In genomic region chr1:174988986-174989385, GRCh38 we compare ENCODE assay signal across 13 cellular contexts. TPM values are rescaled to one million over a fixed set of nuclear protein-coding genes. Genes with fewer than 3 reads are reported as not detected.
DNase-seq lines count a peak whose midpoint lies in the region; ATAC-seq, FAIRE-seq and TF ChIP-seq lines count a peak whose summit lies in the region.
"Had no signal": no experiment of that assay in that cellular context is flagged by ENCODE, and none has a peak within 500 bp of the region (broad histone marks: within the 10 kb centered on the region; RNA-seq: fewer than 3 reads in every experiment).

No MANE protein-coding gene starts in this region.

- H3K4me1 Mint-ChIP-seq in CD4-positive, alpha-beta memory T cell = peaks cover 23 to 30% (median 26%) of the 10 kb centered on the region in 4 donors
- no peaks in the 10 kb centered on the region for H3K4me1 Mint-ChIP-seq in dendritic cell treated with granulocyte-macrophage colony-stimulating factor and Interleukin-4, amounts not matched to agents 40 ng/mL and 50 ng/mL, for 4 days (ENCODE audit: low read depth)

- H3K27me3 ChIP-seq in CD4-positive, alpha-beta memory T cell (ENCODE audit: insufficient read depth, low read length) = no peaks in the 10 kb centered on the region

- no peak for FAIRE-seq in kidney (lab: Jason Lieb, UNC)

- peak overlapping the region; percentile 71 to 98 (median 96) for H3K27ac Mint-ChIP-seq in CD4-positive, alpha-beta memory T cell
- H3K27ac Mint-ChIP-seq in dendritic cell treated with granulocyte-macrophage colony-stimulating factor and Interleukin-4, amounts not matched to agents 40 ng/mL and 50 ng/mL, for 4 days = peak overlapping the region; percentile 78

- ATAC-seq in GM19351 (IDR thresholded peaks at IDR 0.05; ENCODE audit: unreplicated experiment) = peak; percentile 51
- ATAC-seq in HG03280 (IDR thresholded peaks at IDR 0.05; ENCODE audit: unreplicated experiment) = peak; percentile 50
- no peak for ATAC-seq in HG02970 (IDR thresholded peaks at IDR 0.05; ENCODE audit: low FRiP score, unreplicated experiment)
- ATAC-seq in HG03457 (IDR thresholded peaks at IDR 0.05; ENCODE audit: unreplicated experiment) = no peak

- H3K9me3 ChIP-seq in CD4-positive, alpha-beta memory T cell (ENCODE audit: control insufficient read depth in 1 of 2, low read length in 2 of 2) = no peaks in the 10 kb centered on the region
- no peaks in the 10 kb centered on the region for H3K9me3 ChIP-seq in kidney (ENCODE audit: control insufficient read depth in 1 of 2, low read length in 2 of 2)

- no peak for TF ChIP-seq CTCF in kidney (IDR thresholded peaks at IDR 0.05; ENCODE audit: borderline replicate concordance, extremely low read depth, insufficient read depth)

- H3K9me3 Mint-ChIP-seq in CD4-positive, alpha-beta memory T cell = no peaks in the 10 kb centered on the region
- H3K9me3 Mint-ChIP-seq in dendritic cell treated with granulocyte-macrophage colony-stimulating factor and Interleukin-4, amounts not matched to agents 40 ng/mL and 50 ng/mL, for 4 days = no peaks in the 10 kb centered on the region

- peaks cover 41 to 48% of the 10 kb centered on the region in 2 donors for H3K36me3 Mint-ChIP-seq in CD4-positive, alpha-beta memory T cell
- peaks cover 20% of the 10 kb centered on the region for H3K36me3 Mint-ChIP-seq in dendritic cell treated with granulocyte-macrophage colony-stimulating factor and Interleukin-4, amounts not matched to agents 40 ng/mL and 50 ng/mL, for 4 days (ENCODE audit: low read depth)

- no peaks in the 10 kb centered on the region for H3K36me3 ChIP-seq in CD4-positive, alpha-beta memory T cell (ENCODE audit: insufficient read depth, low read length)
- no peaks in the 10 kb centered on the region for H3K36me3 ChIP-seq in kidney (ENCODE audit: control insufficient read depth in 1 of 2, insufficient read depth in 2 of 2, low read length in 2 of 2)

- POLR2A ChIA-PET in CD4-positive, alpha-beta memory T cell (lab: Charles Lee; ENCODE audit: partially characterized antibody) = interaction anchor here (0.8 to 1.9 kb wide), 7 partner anchors 10 to 189 kb away, joined by 3 to 28 read pairs (median 6); partner anchors contain the start of gene CACYBP

- intact Hi-C loops in CD4-positive, alpha-beta memory T cell (cut with micrococcal nuclease) = no loop called here
- intact Hi-C loops in dendritic cell treated with granulocyte-macrophage colony-stimulating factor and Interleukin-4, amounts not matched to agents 40 ng/mL and 50 ng/mL, for 4 days (cut with micrococcal nuclease) = no loop called here
- intact Hi-C loops in kidney (cut with DNase I) = loop anchor here (10.0 kb wide), 1 partner anchor 214 kb away; no protein-coding TSS in a partner anchor

- H3K27ac ChIP-seq in CD4-positive, alpha-beta memory T cell (ENCODE audit: low read depth, low read length) = no peak overlapping the region
- no peak overlapping the region for H3K27ac ChIP-seq in kidney (ENCODE audit: low read depth in 2 of 2, low read length in 2 of 2)
- H3K27ac ChIP-seq: PC-9 had no signal

- no peak overlapping the region for H3K4me3 ChIP-seq in CD4-positive, alpha-beta memory T cell (ENCODE audit: low read length in 2 of 2)
- no peak overlapping the region for H3K4me3 ChIP-seq in kidney (ENCODE audit: low read length in 2 of 2)
- H3K4me3 ChIP-seq: PC-9 had no signal

- H3K4me3 Mint-ChIP-seq in CD4-positive, alpha-beta memory T cell = peak overlapping the region in 3 of 8 donors; percentile 21 to 87 (median 59)
- no peak overlapping the region for H3K4me3 Mint-ChIP-seq in dendritic cell treated with granulocyte-macrophage colony-stimulating factor and Interleukin-4, amounts not matched to agents 40 ng/mL and 50 ng/mL, for 4 days

- H3K9ac ChIP-seq in kidney (ENCODE audit: low read length in 2 of 2) = no peak overlapping the region

- H3K27me3 Mint-ChIP-seq in CD4-positive, alpha-beta memory T cell = no peaks in the 10 kb centered on the region
- H3K27me3 Mint-ChIP-seq in dendritic cell treated with granulocyte-macrophage colony-stimulating factor and Interleukin-4, amounts not matched to agents 40 ng/mL and 50 ng/mL, for 4 days = no peaks in the 10 kb centered on the region

- H3K4me1 ChIP-seq in CD4-positive, alpha-beta memory T cell (ENCODE audit: insufficient read depth, low read length) = peaks cover 15% of the 10 kb centered on the region
- H3K4me1 ChIP-seq in kidney (ENCODE audit: control insufficient read depth in 1 of 2, insufficient read depth in 1 of 2, low read depth in 1 of 2, low read length in 2 of 2) = no peaks in the 10 kb centered on the region

- CTCF ChIA-PET in CD4-positive, alpha-beta memory T cell (lab: Charles Lee; ENCODE audit: partially characterized antibody) = interaction anchor here (0.9 to 1.9 kb wide), 5 partner anchors 10 to 219 kb away, joined by 3 to 8 read pairs (median 4); no protein-coding TSS in a partner anchor

- DNase-seq in CD4-positive, alpha-beta memory T cell = no peak
- DNase-seq in globus pallidus (ENCODE audit: low spot score) (no peak), kidney (no peak)
- DNase-seq: dermis blood vessel endothelial cell, NCI-H1092, NCI-H446, PC-9, T-helper 1 cell had no signal

RNA-seq across cellular contexts. Expression of gene CACYBP, which starts 10.8 kb away (rescaled TPM):
- 100 to 1,000 TPM in 1 of 2 experiments, 10 to 100 TPM in 1; 98.3 to 105 TPM for total RNA-seq in CD4-positive, alpha-beta memory T cell
- 100 to 1,000 TPM; 161 to 226 TPM for polyA plus RNA-seq in CD4-positive, alpha-beta memory T cell
- total RNA-seq in kidney = 49.7 TPM
- polyA plus RNA-seq in kidney (ENCODE audit: insufficient read depth, low read depth, low replicate concordance) = 97.4 TPM

RNA-seq across cellular contexts. Expression of gene MRPS14, which starts 34.2 kb away (rescaled TPM):
- total RNA-seq in CD4-positive, alpha-beta memory T cell = 10 to 100 TPM; 39.3 to 40.6 TPM
- 10 to 100 TPM; 59.2 to 62.6 TPM for polyA plus RNA-seq in CD4-positive, alpha-beta memory T cell
- total RNA-seq in kidney = 35.7 TPM
- polyA plus RNA-seq in kidney (ENCODE audit: insufficient read depth, low read depth, low replicate concordance) = 48.0 TPM

Comparison
In these comparisons a context has a peak if more than half of its experiments do, and no peak if none do; other contexts are left out.
1. ATAC-seq: peak in GM19351 (single experiment) and HG03280 (single experiment); none in HG02970 (single experiment) and HG03457 (single experiment).